8 cellular contexts compared by ENCODE assay signal in genomic region chr11:63838682-63839507, GRCh38. TPM values are rescaled to one million over a fixed set of nuclear protein-coding genes. Genes with fewer than 3 reads are reported as not detected.
A peak's percentile ranks its signal among the peaks of the same experiment; 100 is the strongest.
DNase-seq lines count a peak whose midpoint lies in the region; ATAC-seq, FAIRE-seq and TF ChIP-seq lines count a peak whose summit lies in the region.

MARK2 (plus strand) TSS chr11:63839110; CDS start chr11:63839507, 397 bp downstream.

- H3K4me2 ChIP-seq in Loucy (ENCODE audit: low read depth, low read length, poor library complexity, severe bottlenecking) = peak within 1 kb of the TSS; percentile 100

- H3K36me3 Mint-ChIP-seq in natural killer cell = no peaks in the 10 kb centered on the region

- H3K9me3 Mint-ChIP-seq in natural killer cell = no peaks in the 10 kb centered on the region

- H3K4me3 Mint-ChIP-seq in natural killer cell = peak within 1 kb of the TSS; percentile 89

- no peaks in the 10 kb centered on the region for H3K9me3 ChIP-seq in Loucy (ENCODE audit: insufficient read depth, low read depth, low read length)

- TF ChIP-seq CTCF in Loucy (conservative IDR thresholded peaks at IDR 0.05; ENCODE audit: low read length) (no peak), fibroblast of mammary gland (conservative IDR thresholded peaks at IDR 0.05; ENCODE audit: control insufficient read depth, insufficient read depth, low read depth, low read length) (no peak), natural killer cell (IDR thresholded peaks at IDR 0.05) (no peak)

- no peaks in the 10 kb centered on the region for H3K36me3 ChIP-seq in Loucy (ENCODE audit: insufficient read depth, low read length)

- intact Hi-C loops in natural killer cell (cut with micrococcal nuclease) = loop anchor here (1.0 to 5.0 kb wide), 3 partner anchors 27 to 100 kb away; partner anchors contain the start of gene NAA40

- H3K4me1 ChIP-seq in Loucy (ENCODE audit: insufficient read depth, low read length, poor library complexity, severe bottlenecking) = peaks cover 43% of the 10 kb centered on the region

- FAIRE-seq in H54 (lab: Jason Lieb, UNC) = no peak

- peak; percentile 81 to 93 (median 84) for ATAC-seq in natural killer cell

- TF ChIP-seq POLR2A in H54 (IDR thresholded peaks at IDR 0.05; ENCODE audit: low read depth, low read length) = peak; percentile 90
- peak; percentile 57 for TF ChIP-seq POLR2A in Raji (IDR thresholded peaks at IDR 0.05; ENCODE audit: insufficient read depth, low read depth, low read length)

- H3K27ac Mint-ChIP-seq in natural killer cell = peak within 1 kb of the TSS; percentile 75 to 86

- H3K27me3 Mint-ChIP-seq in natural killer cell (ENCODE audit: low read depth in 2 of 2) = no peaks in the 10 kb centered on the region

- H3K27me3 ChIP-seq in Loucy (ENCODE audit: insufficient read depth, low read length, poor library complexity, severe bottlenecking) = no peaks in the 10 kb centered on the region

- peaks cover 41% of the 10 kb centered on the region for H4K20me1 ChIP-seq in Loucy (ENCODE audit: insufficient read depth, low read length, poor library complexity, severe bottlenecking)

- H3K4me3 ChIP-seq in Loucy (ENCODE audit: low read length, poor library complexity, severe bottlenecking) (peak within 1 kb of the TSS; percentile 85), fibroblast of mammary gland (ENCODE audit: control insufficient read depth, low read depth, low read length) (peak within 1 kb of the TSS; percentile 92)

- H3K9ac ChIP-seq in Loucy (ENCODE audit: low read depth, low read length, poor library complexity, severe bottlenecking) = peak within 1 kb of the TSS; percentile 93

- peaks cover 45% of the 10 kb centered on the region for H3K79me2 ChIP-seq in Loucy (ENCODE audit: insufficient read depth, low read length)

- H3F3A ChIP-seq in Loucy (ENCODE audit: low read depth) = no peaks in the 10 kb centered on the region

- DNase-seq in EL = peak; percentile 99
- DNase-seq in H54 (ENCODE audit: insufficient read length, low spot score) = peak; percentile 78
- peak; percentile 99 for DNase-seq in activated T-helper 9 cell treated with anti-CD3 and anti-CD28 coated beads, Interleukin-2, amount 50 U/mL, for 16 hours (ENCODE audit: low read depth)
- peak; percentile 96 for DNase-seq in fibroblast of mammary gland (ENCODE audit: low read depth)
- DNase-seq in natural killer cell = peak; percentile 100
- peak; percentile 98 for DNase-seq in stimulated activated naive CD4-positive, alpha-beta T cell treated with Interleukin-2 at 50 U/mL for 16 hours (lab: John Stamatoyannopoulos, UW)

- peaks cover 57 to 60% of the 10 kb centered on the region in 2 donors for H3K4me1 Mint-ChIP-seq in natural killer cell

- peak within 1 kb of the TSS; percentile 52 for H2AFZ ChIP-seq in Loucy (ENCODE audit: low read length)

- no peaks in the 10 kb centered on the region for H3K9me2 ChIP-seq in Loucy (replicated peaks; ENCODE audit: low read depth, low read length)

RNA-seq across cellular contexts. Expression of gene MARK2, which starts in this region (rescaled TPM):
- total RNA-seq in natural killer cell = 10 to 100 TPM; 63.8 to 88.4 (median 80.2) TPM

Comparison
In these comparisons a context has a peak if more than half of its experiments do, and no peak if none do; other contexts are left out.
1. Peak in every context shown above with its lines: DNase-seq, ATAC-seq and H3K4me3 ChIP-seq.